ENCODE assay signal across 24 cellular contexts in the genomic region with DNA sequence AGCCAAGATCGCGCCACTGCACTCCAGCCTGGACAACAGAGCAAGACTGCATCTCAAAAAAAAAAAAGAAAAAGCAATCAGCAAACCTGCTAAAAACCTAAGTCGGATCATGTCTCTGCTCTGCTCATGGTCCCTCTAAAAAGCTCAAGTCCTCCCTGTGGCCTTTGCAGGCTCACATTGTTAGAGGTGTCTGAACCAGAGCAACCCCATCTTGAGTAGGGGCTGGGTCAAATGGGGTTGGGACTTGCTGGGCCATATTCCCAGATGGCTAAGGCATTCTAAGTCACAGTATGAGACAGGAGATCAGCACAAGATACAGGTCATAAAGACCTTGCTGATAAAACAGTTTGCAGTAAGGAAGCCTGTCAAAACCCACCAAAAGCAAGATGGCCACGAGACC. TPM values are rescaled to one million over a fixed set of nuclear protein-coding genes. Genes with fewer than 3 reads are reported as not detected.
"Had no signal": no experiment of that assay in that cellular context is flagged by ENCODE, and none has a peak within 500 bp of the region (broad histone marks: within the 10 kb centered on the region; RNA-seq: fewer than 3 reads in every experiment).

No MANE protein-coding gene starts in this region.

- H3K9me3 ChIP-seq: heart left ventricle, neutrophil, psoas muscle, spleen, tibial artery, upper lobe of left lung, vagina had no signal

- H3K36me3 Mint-ChIP-seq: natural killer cell treated with Interleukin-12 subunit alpha and Interleukin-12 subunit beta and Interleukin-15 and Interleukin-18, amount 100 ng/mL, for 72 hours; stimulated activated memory B cell treated with anti-CD40 and anti-IgM and Interleukin-4, amounts not matched to agents 10 μg/mL and 1 μg/mL and 100 μg/mL, for 72 hours had no signal

- H3K9me3 Mint-ChIP-seq: endodermal cell; natural killer cell treated with Interleukin-12 subunit alpha and Interleukin-12 subunit beta and Interleukin-15 and Interleukin-18, amount 100 ng/mL, for 72 hours; stimulated activated memory B cell treated with anti-CD40 and anti-IgM and Interleukin-4, amounts not matched to agents 10 μg/mL and 1 μg/mL and 100 μg/mL, for 72 hours; stimulated activated naive CD8-positive, alpha-beta T cell treated with anti-CD3 and anti-CD28 coated beads, Interleukin-15, Interleukin-2, amounts not matched to agents 100 ng/mL and 50 ng/mL, for 24 hours had no signal

- DNase-seq: effector CD4-positive, alpha-beta T cell; endodermal cell; erythroblast; foreskin keratinocyte; heart left ventricle; hippocampal formation; kidney glomerular epithelial cell; midbrain; psoas muscle; retina; spleen; stimulated activated CD4-positive, alpha-beta T cell treated with anti-CD3 and anti-CD28 coated beads, Interleukin-15, amount 100 ng/mL, for 24 hours; stimulated activated CD4-positive, alpha-beta T cell treated with anti-CD3 and anti-CD28 coated beads, Interleukin-1b, Interleukin-23, amount 100 ng/mL, for 48 hours; stimulated activated CD4-positive, alpha-beta T cell treated with anti-CD3 and anti-CD28 coated beads, Interleukin-4, amount 100 ng/mL, for 24 hours; tibial artery; upper lobe of left lung had no signal

- ATAC-seq: foreskin keratinocyte; heart left ventricle; natural killer cell treated with Interleukin-12 subunit alpha and Interleukin-12 subunit beta and Interleukin-15 and Interleukin-18, amount 100 ng/mL, for 72 hours; psoas muscle; sciatic nerve; stimulated activated memory B cell treated with anti-CD40 and anti-IgM and Interleukin-4, amounts not matched to agents 10 μg/mL and 1 μg/mL and 100 μg/mL, for 72 hours had no signal

- H3K27ac Mint-ChIP-seq: stimulated activated memory B cell treated with anti-CD40 and anti-IgM and Interleukin-4, amounts not matched to agents 10 μg/mL and 1 μg/mL and 100 μg/mL, for 72 hours; stimulated activated naive CD8-positive, alpha-beta T cell treated with anti-CD3 and anti-CD28 coated beads, Interleukin-15, Interleukin-2, amounts not matched to agents 100 ng/mL and 50 ng/mL, for 24 hours had no signal

- H3K36me3 ChIP-seq: heart left ventricle, neutrophil, spleen, tibial artery, upper lobe of left lung, vagina had no signal

- H3K4me3 ChIP-seq: coronary artery, heart left ventricle, psoas muscle, spleen, tibial artery, upper lobe of left lung, vagina had no signal

- H3K4me1 ChIP-seq: foreskin keratinocyte, psoas muscle had no signal

- H3K4me3 Mint-ChIP-seq: natural killer cell treated with Interleukin-12 subunit alpha and Interleukin-12 subunit beta and Interleukin-15 and Interleukin-18, amount 100 ng/mL, for 72 hours; stimulated activated memory B cell treated with anti-CD40 and anti-IgM and Interleukin-4, amounts not matched to agents 10 μg/mL and 1 μg/mL and 100 μg/mL, for 72 hours; stimulated activated naive CD8-positive, alpha-beta T cell treated with anti-CD3 and anti-CD28 coated beads, Interleukin-15, Interleukin-2, amounts not matched to agents 100 ng/mL and 50 ng/mL, for 24 hours had no signal

- H3K27ac ChIP-seq: coronary artery, foreskin keratinocyte, heart left ventricle, neutrophil, psoas muscle, spleen, tibial artery, upper lobe of left lung, vagina had no signal

RNA-seq across cellular contexts. Expression of a gene that starts 3.0 kb away (rescaled TPM):
- total RNA-seq: foreskin keratinocyte, sciatic nerve, skeletal muscle tissue, vagina had no signal
- polyA plus RNA-seq: foreskin keratinocyte had no signal
